Comparison of ENCODE assay signal across 25 cellular contexts in genomic region chr15:49986326-49986725, GRCh38.
"Had no signal": no experiment of that assay in that cellular context is flagged by ENCODE, and none has a peak within 500 bp of the region (broad histone marks: within the 10 kb centered on the region; RNA-seq: fewer than 3 reads in every experiment).

No MANE protein-coding gene starts in this region.

- DNase-seq: activated CD4-positive, alpha-beta T cell treated with anti-CD3 and anti-CD28 coated beads for 36 hours; activated CD4-positive, alpha-beta T cell treated with anti-CD3 and anti-CD28 coated beads, Interleukin-2, amount 50 U/mL, for 48 hours; activated CD4-positive, CD25-positive, alpha-beta regulatory T cell; activated CD8-positive, alpha-beta memory T cell treated with anti-CD3 and anti-CD28 coated beads for 24 hours; activated effector memory CD4-positive, alpha-beta T cell treated with Interleukin-2 at 50 U/mL for 16 hours; activated naive CD4-positive, alpha-beta T cell treated with anti-CD3 and anti-CD28 coated beads for 36 hours; activated naive CD8-positive, alpha-beta T cell treated with anti-CD3 and anti-CD28 coated beads for 36 hours; cortex of kidney; effector memory CD8-positive, alpha-beta T cell; gastrocnemius medialis; glutamatergic neuron; naive B cell; nucleus accumbens; pancreas; psoas muscle; spleen; stimulated activated naive CD4-positive, alpha-beta T cell; testis; transverse colon had no signal

- FAIRE-seq: islet of Langerhans, pancreas, urothelium cell line had no signal

- H3K4me1 ChIP-seq: pancreas, psoas muscle had no signal

- H3K27me3 Mint-ChIP-seq: activated CD4-positive, alpha-beta T cell treated with anti-CD3 and anti-CD28 coated beads for 36 hours; effector memory CD8-positive, alpha-beta T cell; naive B cell had no signal

- H3K4me1 Mint-ChIP-seq: activated CD4-positive, alpha-beta T cell treated with anti-CD3 and anti-CD28 coated beads for 36 hours; activated naive CD8-positive, alpha-beta T cell treated with anti-CD3 and anti-CD28 coated beads for 36 hours; brain; naive B cell had no signal

- H3K4me3 Mint-ChIP-seq: activated CD4-positive, alpha-beta T cell treated with anti-CD3 and anti-CD28 coated beads for 36 hours; activated naive CD4-positive, alpha-beta T cell treated with anti-CD3 and anti-CD28 coated beads for 36 hours; activated naive CD8-positive, alpha-beta T cell treated with anti-CD3 and anti-CD28 coated beads for 36 hours; brain; effector memory CD8-positive, alpha-beta T cell; mesothelial cell of epicardium; naive B cell had no signal

- ATAC-seq: activated CD4-positive, alpha-beta T cell treated with anti-CD3 and anti-CD28 coated beads for 36 hours; effector memory CD8-positive, alpha-beta T cell; esophagus mucosa; gastrocnemius medialis; psoas muscle had no signal

- H3K9me3 Mint-ChIP-seq: activated naive CD4-positive, alpha-beta T cell treated with anti-CD3 and anti-CD28 coated beads for 36 hours; activated naive CD8-positive, alpha-beta T cell treated with anti-CD3 and anti-CD28 coated beads for 36 hours; brain; effector memory CD8-positive, alpha-beta T cell; naive B cell had no signal

- H3K27ac ChIP-seq: gastrocnemius medialis, psoas muscle, testis had no signal

- H3K36me3 ChIP-seq: ascending aorta, gastrocnemius medialis, pancreas, spleen, transverse colon had no signal

- H3K9me3 ChIP-seq: ascending aorta, gastrocnemius medialis, pancreas, psoas muscle, spleen, testis, transverse colon had no signal

- H3K4me3 ChIP-seq: ascending aorta, gastrocnemius medialis, pancreas, psoas muscle, spleen, testis, transverse colon had no signal

- H3K36me3 Mint-ChIP-seq: activated naive CD8-positive, alpha-beta T cell treated with anti-CD3 and anti-CD28 coated beads for 36 hours; brain; mesothelial cell of epicardium; naive B cell had no signal

- H3K27ac Mint-ChIP-seq: activated CD4-positive, alpha-beta T cell treated with anti-CD3 and anti-CD28 coated beads for 36 hours; activated naive CD4-positive, alpha-beta T cell treated with anti-CD3 and anti-CD28 coated beads for 36 hours; activated naive CD8-positive, alpha-beta T cell treated with anti-CD3 and anti-CD28 coated beads for 36 hours; brain; effector memory CD8-positive, alpha-beta T cell; mesothelial cell of epicardium; naive B cell had no signal

- H3K27me3 ChIP-seq: ascending aorta, gastrocnemius medialis, pancreas, spleen, testis, transverse colon had no signal
